22 cellular contexts compared by ENCODE assay signal in genomic region chr7:114431198-114431597, GRCh38.
"Had no signal": no experiment of that assay in that cellular context is flagged by ENCODE, and none has a peak within 500 bp of the region (broad histone marks: within the 10 kb centered on the region; RNA-seq: fewer than 3 reads in every experiment).

No MANE protein-coding gene starts in this region.

- DNase-seq: colonic mucosa; cortex of kidney; effector CD8-positive, alpha-beta T cell; effector memory CD8-positive, alpha-beta T cell; foreskin keratinocyte; gastrocnemius medialis; heart left ventricle; hypothalamus; immature natural killer cell; islet precursor cell; kidney; kidney glomerular epithelial cell; left colon; left ventricle myocardium superior; lower lobe of right lung; mesenchymal stem cell; mucosa of descending colon had no signal

- H3K36me3 Mint-ChIP-seq: immature natural killer cell had no signal

- H3K27ac ChIP-seq: colonic mucosa, esophagus muscularis mucosa, foreskin keratinocyte, gastrocnemius medialis, heart left ventricle, hepatocyte, lower lobe of right lung had no signal

- H3K9me3 ChIP-seq: colonic mucosa, esophagus muscularis mucosa, gastrocnemius medialis, heart left ventricle, lower lobe of right lung, mucosa of descending colon had no signal

- H2AFZ ChIP-seq: hepatocyte had no signal

- H3K4me3 ChIP-seq: colonic mucosa, esophagus muscularis mucosa, gastrocnemius medialis, heart left ventricle, hepatocyte, lower lobe of right lung, mucosa of descending colon had no signal

- H3K27me3 Mint-ChIP-seq: dendritic cell treated with granulocyte-macrophage colony-stimulating factor and Interleukin-4, amounts not matched to agents 40 ng/mL and 50 ng/mL, for 4 days; effector memory CD8-positive, alpha-beta T cell had no signal

- H3K79me2 ChIP-seq: hepatocyte had no signal

- H3K27me3 ChIP-seq: colonic mucosa, esophagus muscularis mucosa, foreskin keratinocyte, gastrocnemius medialis, heart left ventricle, hepatocyte had no signal

- H3K9me3 Mint-ChIP-seq: dendritic cell treated with granulocyte-macrophage colony-stimulating factor and Interleukin-4, amounts not matched to agents 40 ng/mL and 50 ng/mL, for 4 days; effector memory CD8-positive, alpha-beta T cell had no signal

- H3K36me3 ChIP-seq: colonic mucosa, esophagus muscularis mucosa, gastrocnemius medialis, heart left ventricle, lower lobe of right lung had no signal

- H3K4me3 Mint-ChIP-seq: dendritic cell treated with granulocyte-macrophage colony-stimulating factor and Interleukin-4, amounts not matched to agents 40 ng/mL and 50 ng/mL, for 4 days; effector memory CD8-positive, alpha-beta T cell; immature natural killer cell; mesothelial cell of epicardium had no signal

- ATAC-seq: effector memory CD8-positive, alpha-beta T cell; foreskin keratinocyte; gastrocnemius medialis; heart left ventricle; left colon; left lobe of liver; left ventricle myocardium superior; lower lobe of right lung; mucosa of descending colon had no signal

- H3K27ac Mint-ChIP-seq: dendritic cell treated with granulocyte-macrophage colony-stimulating factor and Interleukin-4, amounts not matched to agents 40 ng/mL and 50 ng/mL, for 4 days; effector memory CD8-positive, alpha-beta T cell; immature natural killer cell; mesothelial cell of epicardium had no signal

- H3K4me1 Mint-ChIP-seq: immature natural killer cell had no signal

- H3K4me2 ChIP-seq: hepatocyte had no signal

- H3K4me1 ChIP-seq: colonic mucosa, foreskin keratinocyte, heart left ventricle, lower lobe of right lung had no signal
